In genomic region chr13:31090921-31091624, GRCh38 we compare ENCODE assay signal across 13 cellular contexts.
DNase-seq lines count a peak whose midpoint lies in the region; ATAC-seq and TF ChIP-seq lines count a peak whose summit lies in the region.
"Had no signal": no experiment of that assay in that cellular context is flagged by ENCODE, and none has a peak within 500 bp of the region (broad histone marks: within the 10 kb centered on the region; RNA-seq: fewer than 3 reads in every experiment).

No MANE protein-coding gene starts in this region.

- H3K4me3 ChIP-seq in upper lobe of right lung (no peak overlapping the region), prostate gland (no peak overlapping the region)
- H3K4me3 ChIP-seq: esophagus muscularis mucosa had no signal

- H3K27ac Mint-ChIP-seq in T-cell = no peak overlapping the region
- H3K27ac Mint-ChIP-seq: activated CD4-positive, alpha-beta T cell treated with anti-CD3 and anti-CD28 coated beads, Interleukin-2, amount 10 ng/mL, durations not matched to agents 24 days and 14 days; activated T-helper 2 cell treated with anti-CD3 and anti-CD28 coated beads, Interferon-gamma antibody, Interleukin-2, Interleukin-4, amounts not matched to agents 10 μg/mL and 5 μg/mL and 100 μg/mL, durations not matched to agents 14 hours and 24 hours and 36 hours; natural killer cell treated with Interleukin-12 subunit alpha and Interleukin-12 subunit beta and Interleukin-15 and Interleukin-18, amount 100 ng/mL, for 72 hours had no signal

- no peaks in the 10 kb centered on the region for H3K9me3 Mint-ChIP-seq in T-cell
- H3K9me3 Mint-ChIP-seq: activated CD4-positive, alpha-beta T cell treated with anti-CD3 and anti-CD28 coated beads, Interleukin-2, amount 10 ng/mL, durations not matched to agents 24 days and 14 days; activated T-helper 2 cell treated with anti-CD3 and anti-CD28 coated beads, Interferon-gamma antibody, Interleukin-2, Interleukin-4, amounts not matched to agents 10 μg/mL and 5 μg/mL and 100 μg/mL, durations not matched to agents 14 hours and 24 hours and 36 hours; natural killer cell treated with Interleukin-12 subunit alpha and Interleukin-12 subunit beta and Interleukin-15 and Interleukin-18, amount 100 ng/mL, for 72 hours had no signal

- ATAC-seq in upper lobe of right lung (peak; percentile 48), T-cell (replicated peaks in 1 of 4) (no peak), HG03135 (IDR thresholded peaks at IDR 0.05; ENCODE audit: unreplicated experiment) (no peak)

- DNase-seq in stimulated activated CD4-positive, alpha-beta T cell treated with anti-CD3 and anti-CD28 coated beads, Interleukin-15, amount 100 ng/mL, for 24 hours = peak; percentile 11
- DNase-seq in stimulated activated CD4-positive, alpha-beta T cell treated with anti-CD3 and anti-CD28 coated beads, Interleukin-12 subunit alpha, Interleukin-12 subunit beta, amount 100 ng/mL, for 4 hours = no peak
- DNase-seq in astrocyte of the hippocampus (ENCODE audit: low read depth, low spot score) (peak; percentile 5), left kidney (ENCODE audit: low read depth, low spot score) (peak; percentile 49), upper lobe of right lung (no peak), prostate gland (ENCODE audit: low spot score) (no peak), T-cell (no peak)
- DNase-seq: activated CD4-positive, alpha-beta T cell treated with anti-CD3 and anti-CD28 coated beads, Interleukin-2, amount 10 ng/mL, durations not matched to agents 24 days and 14 days; NCI-H526 treated with DMSO at 0.1 percent for 48 hours had no signal

- CTCF ChIA-PET in T-cell (lab: Charles Lee) = no interaction called here

- POLR2A ChIA-PET in T-cell (lab: Charles Lee) = no interaction called here

- H3K36me3 ChIP-seq in upper lobe of right lung = no peaks in the 10 kb centered on the region
- no peaks in the 10 kb centered on the region for H3K36me3 ChIP-seq in prostate gland
- H3K36me3 ChIP-seq: esophagus muscularis mucosa had no signal

- TF ChIP-seq POLR2A in prostate gland (IDR thresholded peaks at IDR 0.05) = no peak

- no peak for TF ChIP-seq CTCF in upper lobe of right lung (IDR thresholded peaks at IDR 0.05)
- TF ChIP-seq CTCF in prostate gland (IDR thresholded peaks at IDR 0.05) = no peak

- H3K9me3 ChIP-seq in upper lobe of right lung (no peaks in the 10 kb centered on the region), prostate gland (no peaks in the 10 kb centered on the region)
- H3K9me3 ChIP-seq: esophagus muscularis mucosa had no signal

- no peak overlapping the region for H3K4me3 Mint-ChIP-seq in T-cell
- H3K4me3 Mint-ChIP-seq: activated CD4-positive, alpha-beta T cell treated with anti-CD3 and anti-CD28 coated beads, Interleukin-2, amount 10 ng/mL, durations not matched to agents 24 days and 14 days; natural killer cell treated with Interleukin-12 subunit alpha and Interleukin-12 subunit beta and Interleukin-15 and Interleukin-18, amount 100 ng/mL, for 72 hours had no signal

- H3K36me3 Mint-ChIP-seq in T-cell = no peaks in the 10 kb centered on the region
- H3K36me3 Mint-ChIP-seq: natural killer cell treated with Interleukin-12 subunit alpha and Interleukin-12 subunit beta and Interleukin-15 and Interleukin-18, amount 100 ng/mL, for 72 hours had no signal

- intact Hi-C loops in upper lobe of right lung (cut with DNase I) = no loop called here
- intact Hi-C loops in prostate gland (cut with DNase I) = no loop called here

- H3K4me1 Mint-ChIP-seq in T-cell = peaks cover 0 to 6% (median 3%) of the 10 kb centered on the region in 3 donors

- no peaks in the 10 kb centered on the region for H3K4me1 ChIP-seq in upper lobe of right lung
- no peaks in the 10 kb centered on the region for H3K4me1 ChIP-seq in prostate gland (replicated peaks)

- H3K27ac ChIP-seq in upper lobe of right lung = no peak overlapping the region
- no peak overlapping the region for H3K27ac ChIP-seq in prostate gland
- H3K27ac ChIP-seq: esophagus muscularis mucosa had no signal

- H3K27me3 ChIP-seq in upper lobe of right lung (no peaks in the 10 kb centered on the region), prostate gland (replicated peaks; ENCODE audit: insufficient read depth) (peaks cover 5% of the 10 kb centered on the region)
- H3K27me3 ChIP-seq: esophagus muscularis mucosa had no signal

- WGBS in prostate gland = 22% methylated on average over 16 of the region's 16 CpGs

- peaks cover 11 to 27% of the 10 kb centered on the region in 2 donors for H3K27me3 Mint-ChIP-seq in T-cell

Comparison
In these comparisons a context has a peak if more than half of its experiments do, and no peak if none do; other contexts are left out.
1. DNase-seq: peak in stimulated activated CD4-positive, alpha-beta T cell treated with anti-CD3 and anti-CD28 coated beads, Interleukin-15, amount 100 ng/mL, for 24 hours (single experiment), astrocyte of the hippocampus (single experiment) and left kidney (single experiment); none in stimulated activated CD4-positive, alpha-beta T cell treated with anti-CD3 and anti-CD28 coated beads, Interleukin-12 subunit alpha, Interleukin-12 subunit beta, amount 100 ng/mL, for 4 hours (single experiment), upper lobe of right lung (single experiment), prostate gland (single experiment) and T-cell (0 of 34).